Comparison of ENCODE assay signal across 1 cellular context in the genomic region with DNA sequence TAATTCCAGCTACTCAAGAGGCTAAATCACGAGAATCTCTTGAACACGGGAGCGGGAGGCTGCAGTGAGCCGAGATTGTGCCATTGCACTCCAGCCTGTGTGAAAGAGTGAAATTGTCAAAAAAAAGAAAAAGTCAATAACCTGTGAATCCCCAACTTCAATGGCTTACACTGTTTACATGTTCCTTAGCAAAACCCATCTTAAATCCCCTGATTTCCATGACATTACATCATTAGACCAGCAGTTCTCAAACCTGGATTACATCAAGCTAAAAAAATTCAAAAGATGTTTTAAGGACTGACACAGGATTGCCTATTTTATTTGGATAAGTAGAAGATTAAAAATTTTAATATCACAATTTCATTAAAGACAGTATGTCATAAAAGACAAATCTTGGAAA.
TF ChIP-seq lines count a peak whose summit lies in the region.

No MANE protein-coding gene starts in this region.

TF ChIP-seq in IMR-90, 13 proteins besides CTCF, POLR2A, EP300 and RAD21:
- TF ChIP-seq RCOR1 (IDR thresholded peaks at IDR 0.05; ENCODE audit: insufficient replicate concordance, low read length) (no peak), CEBPB (IDR thresholded peaks at IDR 0.05; ENCODE audit: low read depth, low read length) (0 out of 2 replicates have a peak, but pooled peaks have one; percentile 17)
